Comparison of ENCODE assay signal across 35 cellular contexts in genomic region chr20:23079926-23080325, GRCh38. TPM values are rescaled to one million over a fixed set of nuclear protein-coding genes. Genes with fewer than 3 reads are reported as not detected.
"Had no signal": no experiment of that assay in that cellular context is flagged by ENCODE, and none has a peak within 500 bp of the region (broad histone marks: within the 10 kb centered on the region; RNA-seq: fewer than 3 reads in every experiment).

No MANE protein-coding gene starts in this region.

- H3K36me3 ChIP-seq: adrenal gland, esophagus squamous epithelium, gastroesophageal sphincter had no signal

- H3K27ac ChIP-seq: adrenal gland, body of pancreas, epithelial cell of prostate, gastroesophageal sphincter had no signal

- H3K4me1 ChIP-seq: body of pancreas had no signal

- H3K9me3 ChIP-seq: adrenal gland, body of pancreas, esophagus squamous epithelium, gastroesophageal sphincter had no signal

- DNase-seq: activated CD4-positive, alpha-beta memory T cell treated with anti-CD3 and anti-CD28 coated beads for 36 hours; activated CD4-positive, alpha-beta T cell treated with anti-CD3 and anti-CD28 coated beads for 36 hours; activated CD4-positive, alpha-beta T cell treated with anti-CD3 and anti-CD28 coated beads, Interleukin-2, amount 10 ng/mL, durations not matched to agents 24 days and 14 days; activated CD4-positive, CD25-positive, alpha-beta regulatory T cell; activated CD4-positive, CD25-positive, alpha-beta regulatory T cell treated with anti-CD3 and anti-CD28 coated beads, Interleukin-2, amount 50 U/mL, for 72 hours; activated CD8-positive, alpha-beta memory T cell treated with anti-CD3 and anti-CD28 coated beads, Interleukin-2, amount 10 ng/mL, durations not matched to agents 7 days and 5 days; activated CD8-positive, alpha-beta memory T cell treated with anti-CD3 and anti-CD28 coated beads, Interleukin-2, amount 50 U/mL, for 4 hours; activated CD8-positive, alpha-beta T cell treated with anti-CD3 and anti-CD28 coated beads, Interleukin-2, amount 10 ng/mL, durations not matched to agents 7 days and 5 days; activated effector memory CD4-positive, alpha-beta T cell treated with anti-CD3 and anti-CD28 coated beads, Interleukin-2, amount 50 U/mL, for 16 hours; activated naive CD4-positive, alpha-beta T cell treated with anti-CD3 and anti-CD28 coated beads for 36 hours; activated naive CD8-positive, alpha-beta T cell treated with anti-CD3 and anti-CD28 coated beads for 36 hours; activated naive CD8-positive, alpha-beta T cell treated with anti-CD3 and anti-CD28 coated beads, Interleukin-2, amount 50 U/mL, for 24 hours; activated T-cell treated with anti-CD3 and anti-CD28 coated beads, Interleukin-2, amount 50 U/mL, for 1 hour; activated T-cell treated with anti-CD3 and anti-CD28 coated beads, Interleukin-2, amount 50 U/mL, for 48 hours; adrenal gland; amygdala; aorta; body of pancreas; dorsolateral prefrontal cortex; effector memory CD4-positive, alpha-beta T cell; endodermal cell; esophagus squamous epithelium; foreskin melanocyte; T-helper 2 cell had no signal

- H3K27me3 ChIP-seq: adrenal gland, body of pancreas, esophagus squamous epithelium had no signal

- H3K4me3 ChIP-seq: adrenal gland, body of pancreas, dorsolateral prefrontal cortex, esophagus squamous epithelium, gastroesophageal sphincter had no signal

- ATAC-seq: activated CD4-positive, alpha-beta T cell treated with anti-CD3 and anti-CD28 coated beads for 36 hours; activated CD8-positive, alpha-beta memory T cell treated with anti-CD3 and anti-CD28 coated beads, Interleukin-2, amount 10 ng/mL, durations not matched to agents 7 days and 5 days; activated CD8-positive, alpha-beta T cell treated with anti-CD3 and anti-CD28 coated beads, Interleukin-2, amount 10 ng/mL, durations not matched to agents 7 days and 5 days; activated naive CD8-positive, alpha-beta T cell treated with anti-CD3 and anti-CD28 coated beads, Interleukin-2, amount 50 U/mL, for 24 hours; body of pancreas; gastroesophageal sphincter had no signal

RNA-seq across cellular contexts. Expression of gene CD93, which starts 6.2 kb away (rescaled TPM):
- total RNA-seq: fibroblast of lung had no signal

RNA-seq across cellular contexts. Expression of gene THBD, which starts 30.5 kb away (rescaled TPM):
- total RNA-seq: activated CD4-positive, alpha-beta memory T cell treated with anti-CD3 and anti-CD28 coated beads for 36 hours; activated CD4-positive, alpha-beta T cell treated with anti-CD3 and anti-CD28 coated beads for 36 hours; activated CD4-positive, alpha-beta T cell treated with anti-CD3 and anti-CD28 coated beads, Interleukin-2, amount 10 ng/mL, durations not matched to agents 24 days and 14 days; activated CD8-positive, alpha-beta memory T cell treated with anti-CD3 and anti-CD28 coated beads for 36 hours; activated CD8-positive, alpha-beta memory T cell treated with anti-CD3 and anti-CD28 coated beads, Interleukin-2, amount 10 ng/mL, durations not matched to agents 7 days and 5 days; activated CD8-positive, alpha-beta T cell treated with anti-CD3 and anti-CD28 coated beads, Interleukin-2, amount 10 ng/mL, durations not matched to agents 7 days and 5 days; activated naive CD4-positive, alpha-beta T cell treated with anti-CD3 and anti-CD28 coated beads for 36 hours; activated naive CD8-positive, alpha-beta T cell treated with anti-CD3 and anti-CD28 coated beads for 36 hours; activated T-helper 1 cell treated with anti-CD3 and anti-CD28 coated beads, Interleukin-12 subunit alpha, Interleukin-12 subunit beta, Interleukin-2, Interleukin-4 antibody, amounts not matched to agents 30 ng/mL and 10 ng/mL and 1 ng/mL, durations not matched to agents 14 hours and 24 hours and 36 hours; activated T-helper 2 cell treated with anti-CD3 and anti-CD28 coated beads, Interferon-gamma antibody, Interleukin-2, Interleukin-4, amounts not matched to agents 10 μg/mL and 5 μg/mL and 100 μg/mL, durations not matched to agents 14 hours and 24 hours and 36 hours; T-helper 1 cell treated with Interleukin-12 subunit alpha and Interleukin-12 subunit beta and Interleukin-4 antibody, amounts not matched to agents 30 ng/mL and 1 ng/mL, for 36 hours had no signal

RNA-seq across cellular contexts. Expression of gene SSTR4, which starts 44.8 kb away (rescaled TPM):
- total RNA-seq: activated CD4-positive, alpha-beta memory T cell treated with anti-CD3 and anti-CD28 coated beads for 36 hours; activated CD4-positive, alpha-beta T cell treated with anti-CD3 and anti-CD28 coated beads for 36 hours; activated CD4-positive, alpha-beta T cell treated with anti-CD3 and anti-CD28 coated beads, Interleukin-2, amount 10 ng/mL, durations not matched to agents 24 days and 14 days; activated CD8-positive, alpha-beta memory T cell treated with anti-CD3 and anti-CD28 coated beads for 36 hours; activated CD8-positive, alpha-beta memory T cell treated with anti-CD3 and anti-CD28 coated beads, Interleukin-2, amount 10 ng/mL, durations not matched to agents 7 days and 5 days; activated CD8-positive, alpha-beta T cell treated with anti-CD3 and anti-CD28 coated beads, Interleukin-2, amount 10 ng/mL, durations not matched to agents 7 days and 5 days; activated naive CD4-positive, alpha-beta T cell treated with anti-CD3 and anti-CD28 coated beads for 36 hours; activated naive CD8-positive, alpha-beta T cell treated with anti-CD3 and anti-CD28 coated beads for 36 hours; activated T-helper 1 cell treated with anti-CD3 and anti-CD28 coated beads, Interleukin-12 subunit alpha, Interleukin-12 subunit beta, Interleukin-2, Interleukin-4 antibody, amounts not matched to agents 30 ng/mL and 10 ng/mL and 1 ng/mL, durations not matched to agents 14 hours and 24 hours and 36 hours; activated T-helper 2 cell treated with anti-CD3 and anti-CD28 coated beads, Interferon-gamma antibody, Interleukin-2, Interleukin-4, amounts not matched to agents 10 μg/mL and 5 μg/mL and 100 μg/mL, durations not matched to agents 14 hours and 24 hours and 36 hours; adrenal gland; aorta; body of pancreas; chondrocyte; esophagus squamous epithelium; fibroblast of lung; fibroblast of villous mesenchyme; glomerular endothelial cell; T-helper 1 cell treated with Interleukin-12 subunit alpha and Interleukin-12 subunit beta and Interleukin-4 antibody, amounts not matched to agents 30 ng/mL and 1 ng/mL, for 36 hours had no signal
- polyA plus RNA-seq: adrenal gland, aorta, esophagus, fibroblast of lung had no signal
